ENCODE assay signal across 24 cellular contexts in genomic region chr7:28661826-28662225, GRCh38.
A peak's percentile ranks its signal among the peaks of the same experiment; 100 is the strongest.
DNase-seq lines count a peak whose midpoint lies in the region; ATAC-seq lines count a peak whose summit lies in the region.
"Had no signal": no experiment of that assay in that cellular context is flagged by ENCODE, and none has a peak within 500 bp of the region (broad histone marks: within the 10 kb centered on the region; RNA-seq: fewer than 3 reads in every experiment).

No MANE protein-coding gene starts in this region.

- peaks cover 17% of the 10 kb centered on the region for H3K4me1 Mint-ChIP-seq in stimulated activated naive CD8-positive, alpha-beta T cell treated with anti-CD3 and anti-CD28 coated beads, Interleukin-15, amount 100 ng/mL, for 72 hours
- peaks cover 17% of the 10 kb centered on the region for H3K4me1 Mint-ChIP-seq in activated naive CD8-positive, alpha-beta T cell treated with anti-CD3 and anti-CD28 coated beads, Interleukin-2, amount 10 ng/mL, durations not matched to agents 7 days and 5 days
- H3K4me1 Mint-ChIP-seq in activated T-helper 2 cell treated with anti-CD3 and anti-CD28 coated beads, Interferon-gamma antibody, Interleukin-2, Interleukin-4, amounts not matched to agents 10 μg/mL and 5 μg/mL and 100 μg/mL, durations not matched to agents 14 hours and 24 hours and 36 hours (ENCODE audit: low read depth): peaks cover 6% of the 10 kb centered on the region
- H3K4me1 Mint-ChIP-seq: activated CD4-positive, alpha-beta T cell treated with anti-CD3 and anti-CD28 coated beads, Interleukin-2, amount 10 ng/mL, durations not matched to agents 24 days and 14 days had no signal

- DNase-seq in stimulated activated naive CD8-positive, alpha-beta T cell treated with anti-CD3 and anti-CD28 coated beads, Interleukin-15, amount 100 ng/mL, for 72 hours: no peak
- no peak for DNase-seq in stimulated activated naive CD8-positive, alpha-beta T cell treated with anti-CD3 and anti-CD28 coated beads, Interleukin-15, Interleukin-2, amounts not matched to agents 100 U/mL and 50 U/mL, for 24 hours
- DNase-seq in LHCN-M2 (ENCODE audit: low read depth) (peak; percentile 13), epidermal melanocyte (ENCODE audit: insufficient read length, low spot score) (no peak)
- DNase-seq in activated naive CD8-positive, alpha-beta T cell treated with anti-CD3 and anti-CD28 coated beads, Interleukin-2, amount 10 ng/mL, durations not matched to agents 7 days and 5 days: no peak
- no peak for DNase-seq in activated T-helper 2 cell treated with anti-CD3 and anti-CD28 coated beads, Interferon-gamma antibody, Interleukin-2, Interleukin-4, amounts not matched to agents 10 μg/mL and 5 μg/mL and 100 μg/mL, durations not matched to agents 14 hours and 24 hours and 36 hours (ENCODE audit: low spot score)
- DNase-seq: ACHN; central memory CD4-positive, alpha-beta T cell; hippocampal formation; left colon; NCI-H1417; PC-3; posterior cingulate gyrus; right cardiac atrium; T-helper 9 cell; trophoblast cell; WERI-Rb-1 had no signal

- peaks cover 16% of the 10 kb centered on the region for H3K36me3 Mint-ChIP-seq in activated naive CD8-positive, alpha-beta T cell treated with anti-CD3 and anti-CD28 coated beads, Interleukin-2, amount 10 ng/mL, durations not matched to agents 7 days and 5 days
- no peaks in the 10 kb centered on the region for H3K36me3 Mint-ChIP-seq in activated T-helper 2 cell treated with anti-CD3 and anti-CD28 coated beads, Interferon-gamma antibody, Interleukin-2, Interleukin-4, amounts not matched to agents 10 μg/mL and 5 μg/mL and 100 μg/mL, durations not matched to agents 14 hours and 24 hours and 36 hours (ENCODE audit: low read depth)

- H3K4me3 Mint-ChIP-seq in stimulated activated naive CD8-positive, alpha-beta T cell treated with anti-CD3 and anti-CD28 coated beads, Interleukin-15, amount 100 ng/mL, for 72 hours: peak overlapping the region in 1 of 2 donors; percentile 24
- peak overlapping the region; percentile 71 for H3K4me3 Mint-ChIP-seq in activated naive CD8-positive, alpha-beta T cell treated with anti-CD3 and anti-CD28 coated beads, Interleukin-2, amount 10 ng/mL, durations not matched to agents 7 days and 5 days
- no peak overlapping the region for H3K4me3 Mint-ChIP-seq in activated T-helper 2 cell treated with anti-CD3 and anti-CD28 coated beads, Interferon-gamma antibody, Interleukin-2, Interleukin-4, amounts not matched to agents 10 μg/mL and 5 μg/mL and 100 μg/mL, durations not matched to agents 14 hours and 24 hours and 36 hours (ENCODE audit: low read depth)
- H3K4me3 Mint-ChIP-seq: activated CD4-positive, alpha-beta T cell treated with anti-CD3 and anti-CD28 coated beads, Interleukin-2, amount 10 ng/mL, durations not matched to agents 24 days and 14 days; activated naive CD4-positive, alpha-beta T cell treated with anti-CD3 and anti-CD28 coated beads, Interleukin-2, amount 50 U/mL, for 24 hours; activated T-helper 1 cell treated with anti-CD3 and anti-CD28 coated beads, Interleukin-12 subunit alpha, Interleukin-12 subunit beta, Interleukin-2, Interleukin-4 antibody, amounts not matched to agents 30 ng/mL and 10 ng/mL and 1 ng/mL, durations not matched to agents 14 hours and 24 hours and 36 hours; dendritic cell treated with granulocyte-macrophage colony-stimulating factor and Interleukin-4, amounts not matched to agents 40 ng/mL and 50 ng/mL, for 4 days; memory B cell had no signal

- H3K27ac Mint-ChIP-seq in stimulated activated naive CD8-positive, alpha-beta T cell treated with anti-CD3 and anti-CD28 coated beads, Interleukin-15, amount 100 ng/mL, for 72 hours: no peak overlapping the region
- H3K27ac Mint-ChIP-seq in activated naive CD8-positive, alpha-beta T cell treated with anti-CD3 and anti-CD28 coated beads, Interleukin-2, amount 10 ng/mL, durations not matched to agents 7 days and 5 days: peak overlapping the region; percentile 80
- no peak overlapping the region for H3K27ac Mint-ChIP-seq in activated T-helper 2 cell treated with anti-CD3 and anti-CD28 coated beads, Interferon-gamma antibody, Interleukin-2, Interleukin-4, amounts not matched to agents 10 μg/mL and 5 μg/mL and 100 μg/mL, durations not matched to agents 14 hours and 24 hours and 36 hours
- H3K27ac Mint-ChIP-seq: activated CD4-positive, alpha-beta T cell treated with anti-CD3 and anti-CD28 coated beads, Interleukin-2, amount 10 ng/mL, durations not matched to agents 24 days and 14 days; activated naive CD4-positive, alpha-beta T cell treated with anti-CD3 and anti-CD28 coated beads, Interleukin-2, amount 50 U/mL, for 24 hours; activated T-helper 1 cell treated with anti-CD3 and anti-CD28 coated beads, Interleukin-12 subunit alpha, Interleukin-12 subunit beta, Interleukin-2, Interleukin-4 antibody, amounts not matched to agents 30 ng/mL and 10 ng/mL and 1 ng/mL, durations not matched to agents 14 hours and 24 hours and 36 hours; dendritic cell treated with granulocyte-macrophage colony-stimulating factor and Interleukin-4, amounts not matched to agents 40 ng/mL and 50 ng/mL, for 4 days; memory B cell had no signal

- intact Hi-C loops in activated T-helper 2 cell treated with anti-CD3 and anti-CD28 coated beads, Interferon-gamma antibody, Interleukin-2, Interleukin-4, amounts not matched to agents 10 μg/mL and 5 μg/mL and 100 μg/mL, durations not matched to agents 14 hours and 24 hours and 36 hours (cut with micrococcal nuclease): no loop called here

- POLR2A ChIA-PET in activated naive CD8-positive, alpha-beta T cell treated with anti-CD3 and anti-CD28 coated beads, Interleukin-2, amount 10 ng/mL, durations not matched to agents 7 days and 5 days (lab: Charles Lee): no interaction called here

- ATAC-seq in stimulated activated naive CD8-positive, alpha-beta T cell treated with anti-CD3 and anti-CD28 coated beads, Interleukin-15, amount 100 ng/mL, for 72 hours: peak; percentile 39
- no peak for ATAC-seq in stimulated activated naive CD8-positive, alpha-beta T cell treated with anti-CD3 and anti-CD28 coated beads, Interleukin-15, Interleukin-2, amounts not matched to agents 100 U/mL and 50 U/mL, for 24 hours
- ATAC-seq in activated naive CD8-positive, alpha-beta T cell treated with anti-CD3 and anti-CD28 coated beads, Interleukin-2, amount 10 ng/mL, durations not matched to agents 7 days and 5 days (ENCODE audit: low read depth): peak; percentile 17
- no peak for ATAC-seq in HG03045 (IDR thresholded peaks at IDR 0.05; ENCODE audit: unreplicated experiment)
- no peak for ATAC-seq in GM21825 (IDR thresholded peaks at IDR 0.05; ENCODE audit: unreplicated experiment)
- ATAC-seq: left colon, PC-3, right cardiac atrium had no signal

- no peaks in the 10 kb centered on the region for H3K27me3 Mint-ChIP-seq in stimulated activated naive CD8-positive, alpha-beta T cell treated with anti-CD3 and anti-CD28 coated beads, Interleukin-15, amount 100 ng/mL, for 72 hours
- peaks cover 29% of the 10 kb centered on the region for H3K27me3 Mint-ChIP-seq in activated naive CD8-positive, alpha-beta T cell treated with anti-CD3 and anti-CD28 coated beads, Interleukin-2, amount 10 ng/mL, durations not matched to agents 7 days and 5 days
- peaks cover 17% of the 10 kb centered on the region for H3K27me3 Mint-ChIP-seq in activated T-helper 2 cell treated with anti-CD3 and anti-CD28 coated beads, Interferon-gamma antibody, Interleukin-2, Interleukin-4, amounts not matched to agents 10 μg/mL and 5 μg/mL and 100 μg/mL, durations not matched to agents 14 hours and 24 hours and 36 hours (ENCODE audit: low read depth)

- peaks cover 13 to 17% of the 10 kb centered on the region in 2 donors for H3K9me3 Mint-ChIP-seq in stimulated activated naive CD8-positive, alpha-beta T cell treated with anti-CD3 and anti-CD28 coated beads, Interleukin-15, amount 100 ng/mL, for 72 hours
- peaks cover 12% of the 10 kb centered on the region for H3K9me3 Mint-ChIP-seq in activated naive CD8-positive, alpha-beta T cell treated with anti-CD3 and anti-CD28 coated beads, Interleukin-2, amount 10 ng/mL, durations not matched to agents 7 days and 5 days
- peaks cover 23% of the 10 kb centered on the region for H3K9me3 Mint-ChIP-seq in activated T-helper 2 cell treated with anti-CD3 and anti-CD28 coated beads, Interferon-gamma antibody, Interleukin-2, Interleukin-4, amounts not matched to agents 10 μg/mL and 5 μg/mL and 100 μg/mL, durations not matched to agents 14 hours and 24 hours and 36 hours

Comparison
In these comparisons a context has a peak if more than half of its experiments do, and no peak if none do; other contexts are left out.
1. ATAC-seq: peak in stimulated activated naive CD8-positive, alpha-beta T cell treated with anti-CD3 and anti-CD28 coated beads, Interleukin-15, amount 100 ng/mL, for 72 hours (single experiment) and activated naive CD8-positive, alpha-beta T cell treated with anti-CD3 and anti-CD28 coated beads, Interleukin-2, amount 10 ng/mL, durations not matched to agents 7 days and 5 days (single experiment); none in stimulated activated naive CD8-positive, alpha-beta T cell treated with anti-CD3 and anti-CD28 coated beads, Interleukin-15, Interleukin-2, amounts not matched to agents 100 U/mL and 50 U/mL, for 24 hours (single experiment), HG03045 (single experiment) and GM21825 (single experiment).